25 cellular contexts compared by ENCODE assay signal in the genomic region with DNA sequence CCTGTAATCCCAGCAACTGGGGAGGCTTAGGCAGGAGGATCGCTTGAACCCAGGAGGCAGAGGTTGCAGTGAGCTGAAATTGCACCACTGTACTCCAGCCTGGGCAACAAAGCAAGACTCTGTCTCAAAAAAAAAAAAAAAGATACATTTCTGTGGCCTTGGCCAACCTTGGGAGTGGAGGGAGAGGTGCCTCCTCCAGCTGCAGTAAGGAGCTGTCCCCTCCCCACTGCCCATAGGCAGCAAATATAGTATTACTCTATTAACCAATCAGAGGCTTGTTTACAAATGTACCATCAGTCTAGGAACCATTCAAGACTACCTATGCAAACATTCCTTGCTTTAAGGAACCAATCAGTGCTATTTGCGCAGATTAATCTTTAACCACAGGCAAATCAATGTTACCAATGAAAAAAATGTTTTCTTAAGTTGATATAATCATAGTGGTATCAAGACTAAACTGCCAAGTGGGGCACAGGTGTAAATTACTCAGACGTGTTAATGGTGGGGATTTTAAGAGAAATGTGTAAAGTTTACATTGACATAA. TPM values are rescaled to one million over a fixed set of nuclear protein-coding genes. Genes with fewer than 3 reads are reported as not detected.
DNase-seq lines count a peak whose midpoint lies in the region; ATAC-seq, FAIRE-seq and TF ChIP-seq lines count a peak whose summit lies in the region.
"Had no signal": no experiment of that assay in that cellular context is flagged by ENCODE, and none has a peak within 500 bp of the region (broad histone marks: within the 10 kb centered on the region; RNA-seq: fewer than 3 reads in every experiment).

No MANE protein-coding gene starts in this region.

- H3K27ac Mint-ChIP-seq in naive thymus-derived CD8-positive, alpha-beta T cell: no peak overlapping the region
- H3K27ac Mint-ChIP-seq: CD4-positive, alpha-beta memory T cell; H9; HFFc6 had no signal

- peak; percentile 61 for ATAC-seq in body of pancreas
- ATAC-seq in pancreas: peak; percentile 44 to 67 (median 50)
- no peak for ATAC-seq in naive thymus-derived CD8-positive, alpha-beta T cell
- ATAC-seq: GM12878 had no signal

- no peak for TF ChIP-seq POLR2A in body of pancreas (IDR thresholded peaks at IDR 0.05)

- no peak for FAIRE-seq in pancreas (lab: Jason Lieb, UNC)
- FAIRE-seq: GM12878, GM19239, H1 had no signal

- TF ChIP-seq CTCF in body of pancreas (IDR thresholded peaks at IDR 0.05): no peak
- no peak for TF ChIP-seq CTCF in pancreas (IDR thresholded peaks at IDR 0.05)

- 24 to 30% methylated on average over 3 of the region's 3 CpGs for WGBS in body of pancreas, 2 donors
- WGBS in pancreas, 2 donors: 21 to 29% methylated on average over 3 of the region's 3 CpGs

- peak overlapping the region; percentile 74 to 87 (median 83) for H3K27ac ChIP-seq in body of pancreas
- peak overlapping the region in 3 of 4 donors; percentile 53 to 81 (median 69) for H3K27ac ChIP-seq in pancreas
- H3K27ac ChIP-seq: BLaER1, HL-60 had no signal

- H3K4me1 Mint-ChIP-seq in naive thymus-derived CD8-positive, alpha-beta T cell: no peaks in the 10 kb centered on the region
- H3K4me1 Mint-ChIP-seq: CD4-positive, alpha-beta memory T cell had no signal

- intact Hi-C loops in body of pancreas (cut with DNase I): no loop called here
- intact Hi-C loops in pancreas (cut with DNase I): no loop called here

- H3K4me3 Mint-ChIP-seq in naive thymus-derived CD8-positive, alpha-beta T cell: no peak overlapping the region
- H3K4me3 Mint-ChIP-seq: CD14-positive monocyte; CD4-positive, alpha-beta memory T cell; H9; HFFc6 had no signal

- DNase-seq in NCI-H82 (lab: John Stamatoyannopoulos, UW): peak; percentile 27
- DNase-seq in NCI-H82 treated with DMSO at 0.1 percent for 48 hours (lab: John Stamatoyannopoulos, UW; ENCODE audit: unreplicated experiment): no peak
- DNase-seq in body of pancreas: peak in 3 of 4 donors; percentile 67
- DNase-seq in pancreas: no peak
- DNase-seq in cerebellum (ENCODE audit: low spot score): no peak
- no peak for DNase-seq in NCI-H1048 (lab: John Stamatoyannopoulos, UW)
- no peak for DNase-seq in naive thymus-derived CD8-positive, alpha-beta T cell
- DNase-seq: 8988T; CD4-positive, alpha-beta memory T cell; DMS153; DND-41; EL; H9; HFFc6; IMR-90 had no signal

- H3K4me1 ChIP-seq in body of pancreas (peaks cover 81% of the 10 kb centered on the region), pancreas (peaks cover 8 to 40% (median 18%) of the 10 kb centered on the region in 3 donors)

- no peaks in the 10 kb centered on the region for H3K9me3 ChIP-seq in body of pancreas
- H3K9me3 ChIP-seq in pancreas: no peaks in the 10 kb centered on the region
- H3K9me3 ChIP-seq: BLaER1 had no signal

- H3K36me3 ChIP-seq in body of pancreas (replicated peaks in 1 of 2; ENCODE audit: insufficient read depth in 1 of 2, low read depth in 2 of 2): no peaks in the 10 kb centered on the region
- no peaks in the 10 kb centered on the region for H3K36me3 ChIP-seq in pancreas
- H3K36me3 ChIP-seq: BLaER1 had no signal

- H3K27me3 ChIP-seq in body of pancreas: no peaks in the 10 kb centered on the region
- no peaks in the 10 kb centered on the region for H3K27me3 ChIP-seq in pancreas
- H3K27me3 ChIP-seq: BLaER1 had no signal

- H3K36me3 Mint-ChIP-seq in naive thymus-derived CD8-positive, alpha-beta T cell: no peaks in the 10 kb centered on the region
- H3K36me3 Mint-ChIP-seq: CD14-positive monocyte; CD4-positive, alpha-beta memory T cell had no signal

- no peak overlapping the region for H3K4me3 ChIP-seq in body of pancreas
- peak overlapping the region in 2 of 4 donors; percentile 21 to 23 for H3K4me3 ChIP-seq in pancreas
- H3K4me3 ChIP-seq: BLaER1, GM12878 had no signal

- H3K27me3 Mint-ChIP-seq in naive thymus-derived CD8-positive, alpha-beta T cell: peaks cover 0 to 6% (median 1%) of the 10 kb centered on the region in 5 donors

- H3K9me3 Mint-ChIP-seq in naive thymus-derived CD8-positive, alpha-beta T cell: no peaks in the 10 kb centered on the region
- H3K9me3 Mint-ChIP-seq: CD14-positive monocyte; CD4-positive, alpha-beta memory T cell; H9; HFFc6 had no signal

- POLR2A ChIA-PET in naive thymus-derived CD8-positive, alpha-beta T cell (lab: Charles Lee): no interaction called here

RNA-seq across cellular contexts. Expression of a gene that starts 1.0 kb away (rescaled TPM):
- total RNA-seq in body of pancreas (over 10,000 TPM in 1 of 2 donors, 1,000 to 10,000 TPM in 1; 4,384 to 21,046 TPM), pancreas (over 10,000 TPM in 2 of 6 donors, 1,000 to 10,000 TPM in 3, 100 to 1,000 TPM in 1; 360 to 20,184 (median 5,030) TPM), cerebellum (not detected)
- 1,000 to 10,000 TPM; 2,295 to 3,502 TPM for polyA plus RNA-seq in pancreas
- not detected for total RNA-seq in naive thymus-derived CD8-positive, alpha-beta T cell
- not detected for polyA plus RNA-seq in naive thymus-derived CD8-positive, alpha-beta T cell
- total RNA-seq: A673; CD4-positive, alpha-beta memory T cell; G401; H1; H9; HFFc6; HT1080; IMR-90 had no signal
- polyA plus RNA-seq: AG04450; CD14-positive monocyte; CD4-positive, alpha-beta memory T cell; GM12878; H1; IMR-90 had no signal

RNA-seq across cellular contexts. Expression of a gene that starts 18.3 kb away (rescaled TPM):
- 1,000 to 10,000 TPM in 1 of 2 donors, 100 to 1,000 TPM in 1; 333 to 1,481 TPM for total RNA-seq in body of pancreas
- 1,000 to 10,000 TPM in 2 of 6 donors, 100 to 1,000 TPM in 4; 310 to 2,290 (median 800) TPM for total RNA-seq in pancreas
- 100 to 1,000 TPM; 186 to 203 TPM for polyA plus RNA-seq in pancreas
- not detected for total RNA-seq in cerebellum
- not detected for total RNA-seq in naive thymus-derived CD8-positive, alpha-beta T cell
- polyA plus RNA-seq in naive thymus-derived CD8-positive, alpha-beta T cell: not detected
- total RNA-seq: A673; CD4-positive, alpha-beta memory T cell; G401; GM12878; H1; H9; HFFc6; HT1080; IMR-90 had no signal
- polyA plus RNA-seq: AG04450; CD14-positive monocyte; CD4-positive, alpha-beta memory T cell; GM12878; H1; IMR-90 had no signal

RNA-seq across cellular contexts. Expression of a gene that starts 19.3 kb away (rescaled TPM):
- total RNA-seq in body of pancreas (over 10,000 TPM in 1 of 2 donors, 1,000 to 10,000 TPM in 1; 6,275 to 13,040 TPM), pancreas (over 10,000 TPM in 1 of 6 donors, 1,000 to 10,000 TPM in 5; 7,866 to 13,867 (median 8,408) TPM), cerebellum (not detected)
- polyA plus RNA-seq in pancreas: 1,000 to 10,000 TPM; 3,972 to 5,613 TPM
- under 1 TPM in 1 of 2 experiments, not detected in 1; 0.78 TPM for total RNA-seq in naive thymus-derived CD8-positive, alpha-beta T cell
- under 1 TPM in 1 of 3 donors, not detected in 2; 0.62 TPM for polyA plus RNA-seq in naive thymus-derived CD8-positive, alpha-beta T cell
- total RNA-seq: G401, H9, HFFc6, HT1080, IMR-90 had no signal
- polyA plus RNA-seq: AG04450; CD14-positive monocyte; CD4-positive, alpha-beta memory T cell; H1; IMR-90 had no signal

RNA-seq across cellular contexts. Expression of a gene that starts 47.9 kb away (rescaled TPM):
- total RNA-seq in body of pancreas (10 to 100 TPM; 56.7 to 78.6 TPM), pancreas (10 to 100 TPM; 35.9 to 43.6 (median 38.8) TPM), cerebellum (9.1 TPM)
- 10 to 100 TPM; 30.5 to 47.4 TPM for polyA plus RNA-seq in pancreas
- total RNA-seq in naive thymus-derived CD8-positive, alpha-beta T cell: 10 to 100 TPM; 25.3 to 26.0 TPM
- 100 to 1,000 TPM in 1 of 3 donors, 10 to 100 TPM in 2; 27.6 to 129 (median 29.5) TPM for polyA plus RNA-seq in naive thymus-derived CD8-positive, alpha-beta T cell

Comparison
In these comparisons a context has a peak if more than half of its experiments do, and no peak if none do; other contexts are left out.
1. DNase-seq: peak in NCI-H82 (single experiment) and body of pancreas (3 of 4); none in NCI-H82 treated with DMSO at 0.1 percent for 48 hours (single experiment), pancreas (0 of 6), cerebellum (single experiment), NCI-H1048 (single experiment) and naive thymus-derived CD8-positive, alpha-beta T cell (0 of 10).
2. ATAC-seq: peak in body of pancreas (single experiment) and pancreas (4 of 4); none in naive thymus-derived CD8-positive, alpha-beta T cell (0 of 2).
3. RNA of a gene that starts 1.0 kb away (total RNA-seq): 4,384 to 21,046 TPM in body of pancreas and 360 to 20,184 TPM in pancreas; not detected in naive thymus-derived CD8-positive, alpha-beta T cell and not detected in cerebellum (single experiment); every median in the first group is over 100 times any median in the second.
4. RNA of a gene that starts 18.3 kb away (total RNA-seq): 333 to 1,481 TPM in body of pancreas and 310 to 2,290 TPM in pancreas; not detected in naive thymus-derived CD8-positive, alpha-beta T cell and not detected in cerebellum (single experiment); every median in the first group is over 100 times any median in the second.
5. RNA of a gene that starts 19.3 kb away (total RNA-seq): 6,275 to 13,040 TPM in body of pancreas and 7,866 to 13,867 TPM in pancreas; 0.78 TPM in naive thymus-derived CD8-positive, alpha-beta T cell and not detected in cerebellum (single experiment); every median in the first group is over 1,000 times any median in the second.